In the genomic region with DNA sequence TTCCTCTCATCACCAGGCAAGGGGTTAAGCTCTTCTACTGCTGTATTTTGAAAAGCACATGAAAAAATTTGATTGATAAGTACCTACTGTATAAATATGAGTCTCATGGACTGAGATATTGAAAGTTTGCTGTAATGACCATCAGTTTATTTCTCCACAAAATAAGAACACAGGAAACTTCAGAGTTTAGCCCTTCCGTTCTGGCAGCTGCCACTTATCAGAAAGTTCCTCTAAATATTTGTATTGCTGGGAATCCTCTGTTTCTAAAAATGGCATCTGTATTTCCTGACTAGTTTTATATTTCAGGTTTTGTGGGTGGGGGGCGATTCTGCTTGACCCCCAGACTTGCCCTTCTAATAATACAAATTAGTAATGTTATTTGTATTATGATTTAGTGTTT, we compare ENCODE assay signal across 20 cellular contexts.
DNase-seq lines count a peak whose midpoint lies in the region; ATAC-seq and TF ChIP-seq lines count a peak whose summit lies in the region.
"Had no signal": no experiment of that assay in that cellular context is flagged by ENCODE, and none has a peak within 500 bp of the region (broad histone marks: within the 10 kb centered on the region; RNA-seq: fewer than 3 reads in every experiment).

No MANE protein-coding gene starts in this region.

- TF ChIP-seq POLR2A in right lobe of liver (IDR thresholded peaks at IDR 0.05) (no peak), suprapubic skin (IDR thresholded peaks at IDR 0.05) (no peak)

- peak in 2 of 4 donors; percentile 3 for ATAC-seq in right lobe of liver
- ATAC-seq: activated CD4-positive, CD25-positive, alpha-beta regulatory T cell treated with anti-CD3 and anti-CD28 coated beads, Interleukin-2, amount 50 U/mL, for 24 hours; activated CD8-positive, alpha-beta T cell treated with anti-CD3 and anti-CD28 coated beads for 36 hours had no signal

- H3K9me3 ChIP-seq in HUES48 (ENCODE audit: control insufficient read depth, insufficient read depth, low read length) (no peaks in the 10 kb centered on the region), right lobe of liver (no peaks in the 10 kb centered on the region), suprapubic skin (no peaks in the 10 kb centered on the region)

- no peak for TF ChIP-seq EP300 in suprapubic skin (IDR thresholded peaks at IDR 0.05)

- WGBS in right lobe of liver (ENCODE audit: insufficient coverage, low coverage, low lambda C conversion rate, missing lambda C conversion rate): 3% methylated on average over 2 of the region's 2 CpGs
- WGBS in suprapubic skin: 50% methylated on average over 2 of the region's 2 CpGs

- TF ChIP-seq CTCF in right lobe of liver (IDR thresholded peaks at IDR 0.05) (no peak), suprapubic skin (IDR thresholded peaks at IDR 0.05) (no peak)

- H3K27me3 ChIP-seq in HUES48 (ENCODE audit: control insufficient read depth, insufficient read depth, low read length): no peaks in the 10 kb centered on the region
- no peaks in the 10 kb centered on the region for H3K27me3 ChIP-seq in right lobe of liver
- H3K27me3 ChIP-seq in suprapubic skin: no peaks in the 10 kb centered on the region

- no peak overlapping the region for H3K9ac ChIP-seq in HUES48 (ENCODE audit: low read depth, low read length)

- no peaks in the 10 kb centered on the region for H3K36me3 ChIP-seq in HUES48 (ENCODE audit: control insufficient read depth, insufficient read depth, low read length)
- H3K36me3 ChIP-seq in right lobe of liver: no peaks in the 10 kb centered on the region
- H3K36me3 ChIP-seq in suprapubic skin: no peaks in the 10 kb centered on the region

- DNase-seq in dermis blood vessel endothelial cell: peak; percentile 30
- DNase-seq in right lobe of liver: no peak
- DNase-seq in suprapubic skin (ENCODE audit: low spot score in 2 of 2): no peak
- DNase-seq in GM03348 (ENCODE audit: low spot score): no peak
- no peak for DNase-seq in NCI-H82 treated with DMSO at 0.1 percent for 48 hours (lab: John Stamatoyannopoulos, UW; ENCODE audit: unreplicated experiment)
- DNase-seq in OCI-M1 (lab: John Stamatoyannopoulos, UW): no peak
- DNase-seq in activated CD8-positive, alpha-beta memory T cell treated with anti-CD3 and anti-CD28 coated beads for 24 hours: no peak
- DNase-seq: activated CD8-positive, alpha-beta T cell treated with anti-CD3 and anti-CD28 coated beads for 36 hours; activated gamma-delta T cell; effector CD4-positive, alpha-beta T cell; Karpas-422; mammary epithelial cell; NCI-H1694; NCI-H526 treated with DMSO at 0.1 percent for 48 hours; SHP77; stimulated activated CD4-positive, alpha-beta T cell treated with anti-CD3 and anti-CD28 coated beads, Interleukin-1b, Interleukin-23, amount 100 ng/mL, for 48 hours; T1000 had no signal

- intact Hi-C loops in right lobe of liver (cut with DNase I): loop anchor here (10.0 kb wide), 2 partner anchors 113 to 143 kb away; no protein-coding TSS in a partner anchor

- H3K4me3 ChIP-seq in HUES48 (ENCODE audit: low read depth, low read length) (no peak overlapping the region), right lobe of liver (no peak overlapping the region), suprapubic skin (no peak overlapping the region)
- H3K4me3 ChIP-seq: skin epidermis had no signal

- peak overlapping the region; percentile 66 for H3K27ac ChIP-seq in HUES48 (ENCODE audit: low read depth, low read length)
- H3K27ac ChIP-seq in right lobe of liver: peak overlapping the region; percentile 2 to 58 (median 57)
- peak overlapping the region; percentile 48 for H3K27ac ChIP-seq in suprapubic skin

- H3K4me1 ChIP-seq in HUES48 (ENCODE audit: control insufficient read depth, insufficient read depth, low read length) (peaks cover 20% of the 10 kb centered on the region; the same call in 1 of the 2 replicates), right lobe of liver (peaks cover 0 to 34% (median 19%) of the 10 kb centered on the region in 4 donors), suprapubic skin (peaks cover 9% of the 10 kb centered on the region)
